Comparison of ENCODE assay signal across 1 cellular context in genomic region chr1:183416850-183417690, GRCh38.
TF ChIP-seq lines count a peak whose summit lies in the region.

No MANE protein-coding gene starts in this region.

TF ChIP-seq in HepG2, 621 proteins besides CTCF, POLR2A, EP300 and RAD21:
- TF ChIP-seq, protein P1, sequence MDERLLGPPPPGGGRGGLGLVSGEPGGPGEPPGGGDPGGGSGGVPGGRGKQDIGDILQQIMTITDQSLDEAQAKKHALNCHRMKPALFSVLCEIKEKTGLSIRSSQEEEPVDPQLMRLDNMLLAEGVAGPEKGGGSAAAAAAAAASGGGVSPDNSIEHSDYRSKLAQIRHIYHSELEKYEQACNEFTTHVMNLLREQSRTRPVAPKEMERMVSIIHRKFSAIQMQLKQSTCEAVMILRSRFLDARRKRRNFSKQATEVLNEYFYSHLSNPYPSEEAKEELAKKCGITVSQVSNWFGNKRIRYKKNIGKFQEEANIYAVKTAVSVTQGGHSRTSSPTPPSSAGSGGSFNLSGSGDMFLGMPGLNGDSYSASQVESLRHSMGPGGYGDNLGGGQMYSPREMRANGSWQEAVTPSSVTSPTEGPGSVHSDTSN (CRISPR knock-in tag; IDR thresholded peaks at IDR 0.05): no peak
- TF ChIP-seq HOXA9 (CRISPR knock-in tag; IDR thresholded peaks at IDR 0.05; ENCODE audit: borderline replicate concordance) (no peak), NAIF1 (CRISPR knock-in tag; IDR thresholded peaks at IDR 0.05; ENCODE audit: borderline replicate concordance) (no peak), MIER2 (CRISPR knock-in tag; IDR thresholded peaks at IDR 0.05) (peak; percentile 94), NFIC (IDR thresholded peaks at IDR 0.05; ENCODE audit: low read length) (no peak), IRF2 (CRISPR knock-in tag; IDR thresholded peaks at IDR 0.05) (no peak), SMYD3 (CRISPR knock-in tag; IDR thresholded peaks at IDR 0.05) (no peak)
- TF ChIP-seq, protein P2, sequence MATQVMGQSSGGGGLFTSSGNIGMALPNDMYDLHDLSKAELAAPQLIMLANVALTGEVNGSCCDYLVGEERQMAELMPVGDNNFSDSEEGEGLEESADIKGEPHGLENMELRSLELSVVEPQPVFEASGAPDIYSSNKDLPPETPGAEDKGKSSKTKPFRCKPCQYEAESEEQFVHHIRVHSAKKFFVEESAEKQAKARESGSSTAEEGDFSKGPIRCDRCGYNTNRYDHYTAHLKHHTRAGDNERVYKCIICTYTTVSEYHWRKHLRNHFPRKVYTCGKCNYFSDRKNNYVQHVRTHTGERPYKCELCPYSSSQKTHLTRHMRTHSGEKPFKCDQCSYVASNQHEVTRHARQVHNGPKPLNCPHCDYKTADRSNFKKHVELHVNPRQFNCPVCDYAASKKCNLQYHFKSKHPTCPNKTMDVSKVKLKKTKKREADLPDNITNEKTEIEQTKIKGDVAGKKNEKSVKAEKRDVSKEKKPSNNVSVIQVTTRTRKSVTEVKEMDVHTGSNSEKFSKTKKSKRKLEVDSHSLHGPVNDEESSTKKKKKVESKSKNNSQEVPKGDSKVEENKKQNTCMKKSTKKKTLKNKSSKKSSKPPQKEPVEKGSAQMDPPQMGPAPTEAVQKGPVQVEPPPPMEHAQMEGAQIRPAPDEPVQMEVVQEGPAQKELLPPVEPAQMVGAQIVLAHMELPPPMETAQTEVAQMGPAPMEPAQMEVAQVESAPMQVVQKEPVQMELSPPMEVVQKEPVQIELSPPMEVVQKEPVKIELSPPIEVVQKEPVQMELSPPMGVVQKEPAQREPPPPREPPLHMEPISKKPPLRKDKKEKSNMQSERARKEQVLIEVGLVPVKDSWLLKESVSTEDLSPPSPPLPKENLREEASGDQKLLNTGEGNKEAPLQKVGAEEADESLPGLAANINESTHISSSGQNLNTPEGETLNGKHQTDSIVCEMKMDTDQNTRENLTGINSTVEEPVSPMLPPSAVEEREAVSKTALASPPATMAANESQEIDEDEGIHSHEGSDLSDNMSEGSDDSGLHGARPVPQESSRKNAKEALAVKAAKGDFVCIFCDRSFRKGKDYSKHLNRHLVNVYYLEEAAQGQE (IDR thresholded peaks at IDR 0.05; ENCODE audit: borderline replicate concordance in 1 of 2, low read depth in 1 of 2, low read length in 2 of 2): peak; percentile 82 to 93
